ENCODE assay signal across 19 cellular contexts in the genomic region with DNA sequence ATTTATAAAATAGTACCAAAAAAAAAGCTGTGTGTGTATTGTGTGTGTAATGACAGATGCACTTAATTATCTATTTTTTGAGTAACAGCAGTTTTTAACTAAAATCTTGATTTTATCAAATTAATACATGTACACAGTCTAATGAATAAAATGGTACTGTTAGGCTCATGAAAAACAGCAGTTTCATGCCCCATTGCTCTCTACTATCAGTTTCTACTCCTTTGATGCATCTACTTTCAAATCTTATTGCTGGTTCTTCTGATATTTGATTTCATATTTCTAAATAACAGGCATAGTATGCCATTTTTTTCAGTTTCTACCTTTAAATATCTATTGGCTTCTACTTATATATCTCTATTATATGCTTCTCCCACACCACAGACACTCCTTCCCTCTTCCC.
DNase-seq lines count a peak whose midpoint lies in the region; ATAC-seq, FAIRE-seq and TF ChIP-seq lines count a peak whose summit lies in the region.
"Had no signal": no experiment of that assay in that cellular context is flagged by ENCODE, and none has a peak within 500 bp of the region (broad histone marks: within the 10 kb centered on the region; RNA-seq: fewer than 3 reads in every experiment).

No MANE protein-coding gene starts in this region.

- H3K4me2 ChIP-seq in GM12878 (ENCODE audit: control insufficient read depth, insufficient read depth): no peak overlapping the region

- TF ChIP-seq POLR2A in GM12878 (IDR thresholded peaks at IDR 0.05; ENCODE audit: low read depth, low read length): no peak
- no peak for TF ChIP-seq POLR2A in lower leg skin (IDR thresholded peaks at IDR 0.05)

- no peak overlapping the region for H3K9ac ChIP-seq in GM12878 (ENCODE audit: control insufficient read depth, insufficient read depth, low read length)

- H4K20me1 ChIP-seq in GM12878 (ENCODE audit: control insufficient read depth, insufficient read depth): no peaks in the 10 kb centered on the region

- H3K27me3 ChIP-seq in GM12878 (replicated peaks in 1 of 2; ENCODE audit: control insufficient read depth in 2 of 2, insufficient read depth in 2 of 2, low read length in 1 of 2): no peaks in the 10 kb centered on the region
- H3K27me3 ChIP-seq: adrenal gland, heart left ventricle had no signal

- ATAC-seq in GM19023 (IDR thresholded peaks at IDR 0.05; ENCODE audit: unreplicated experiment) (peak; percentile 64), GM21526 (IDR thresholded peaks at IDR 0.05; ENCODE audit: low FRiP score, unreplicated experiment) (peak; percentile 74), HG03060 (IDR thresholded peaks at IDR 0.05; ENCODE audit: low read depth, unreplicated experiment) (peak; percentile 43), GM12878 (peak; percentile 96)
- ATAC-seq: activated CD8-positive, alpha-beta T cell treated with anti-CD3 and anti-CD28 coated beads, Interleukin-2, amount 10 ng/mL, durations not matched to agents 7 days and 5 days; heart left ventricle had no signal

- BruUV-seq in GM12878 (replicated peaks; lab: Mats Ljungman, UMichigan): no TSS peak

- SMC1A ChIA-PET in GM12878 (lab: Charles Lee; ENCODE audit: uncharacterized antibody, unreplicated experiment): no interaction called here

- no peaks in the 10 kb centered on the region for H3K9me3 ChIP-seq in GM12878 (replicated peaks; ENCODE audit: control insufficient read depth, insufficient read depth, low read length)
- H3K9me3 ChIP-seq: adrenal gland, HAP-1 had no signal

- H3K27ac ChIP-seq in GM12878 (ENCODE audit: control insufficient read depth, insufficient read depth): no peak overlapping the region
- H3K27ac ChIP-seq: adrenal gland, heart left ventricle, VCaP had no signal

- no peak for TF ChIP-seq RAD21 in GM12878 (IDR thresholded peaks at IDR 0.05; ENCODE audit: insufficient read depth, low read depth, low read length)

- DNase-seq in GM12878 (ENCODE audit: low read depth, low spot score) (no peak), lower leg skin (ENCODE audit: low spot score in 2 of 2) (no peak), DMS79 (lab: John Stamatoyannopoulos, UW) (no peak)
- DNase-seq in stimulated activated naive CD4-positive, alpha-beta T cell treated with Interleukin-2 at 50 U/mL for 16 hours (lab: John Stamatoyannopoulos, UW): no peak
- DNase-seq: activated CD8-positive, alpha-beta T cell treated with anti-CD3 and anti-CD28 coated beads, Interleukin-2, amount 10 ng/mL, durations not matched to agents 7 days and 5 days; adrenal gland; caudate nucleus; GF-D8; heart left ventricle; islet precursor cell; midbrain; NCI-H2029; NCI-H526 treated with DMSO at 0.1 percent for 48 hours; substantia nigra had no signal

- TF ChIP-seq EP300 in GM12878 (IDR thresholded peaks at IDR 0.05; ENCODE audit: borderline replicate concordance in 1 of 2, control insufficient read depth in 1 of 2, low read depth in 2 of 2, low read length in 2 of 2): no peak

- POLR2A ChIA-PET in GM12878 (lab: Charles Lee): interaction anchor here (0.6 kb wide), 1 partner anchor 47 kb away, joined by 6 read pairs; no protein-coding TSS in a partner anchor

- no peaks in the 10 kb centered on the region for H3K36me3 ChIP-seq in GM12878 (ENCODE audit: control insufficient read depth in 2 of 2, insufficient read depth in 2 of 2, low read length in 1 of 2)
- H3K36me3 ChIP-seq: adrenal gland, HAP-1 had no signal

- in situ Hi-C loops in GM12878 (cut with MboI): no loop called here

- RAD21 ChIA-PET in GM12878 (lab: Charles Lee; ENCODE audit: unreplicated experiment): interaction anchor here (0.6 kb wide), 1 partner anchor 28 kb away, joined by 3 read pairs; no protein-coding TSS in a partner anchor

- no peak overlapping the region for H3K4me3 ChIP-seq in GM12878
- H3K4me3 ChIP-seq in lower leg skin (ENCODE audit: low read depth, poor library complexity, severe bottlenecking): no peak overlapping the region
- H3K4me3 ChIP-seq: adrenal gland, HAP-1, heart left ventricle had no signal

- CTCF ChIA-PET in GM12878 (lab: Yijun Ruan, JAX): no interaction called here

- no peak for FAIRE-seq in GM12878 (lab: Jason Lieb, UNC)

- H3K4me1 ChIP-seq in GM12878 (ENCODE audit: control insufficient read depth, insufficient read depth, low read length): peaks cover 4% of the 10 kb centered on the region
- H3K4me1 ChIP-seq: adrenal gland, HAP-1, heart left ventricle had no signal

- no peak overlapping the region for H2AFZ ChIP-seq in GM12878 (ENCODE audit: control insufficient read depth, low read depth, low read length)

- H3K79me2 ChIP-seq in GM12878 (ENCODE audit: control insufficient read depth, insufficient read depth, low read length): no peaks in the 10 kb centered on the region

- intact Hi-C loops in GM12878 (cut with micrococcal nuclease; ENCODE audit: unreplicated experiment): no loop called here
- intact Hi-C loops in lower leg skin (cut with DNase I; ENCODE audit: low total_unique reads): no loop called here

- TF ChIP-seq CTCF in GM12878 (IDR thresholded peaks at IDR 0.05 in 2 of 3, conservative IDR thresholded peaks at IDR 0.05 in 1 of 3; ENCODE audit: control insufficient read depth in 2 of 3, extremely low read depth in 1 of 3, insufficient read depth in 1 of 3, low read depth in 3 of 3, low read length in 3 of 3) (no peak), lower leg skin (IDR thresholded peaks at IDR 0.05) (no peak)

TF ChIP-seq in GM12878, 131 proteins besides CTCF, POLR2A, EP300 and RAD21:
- TF ChIP-seq, protein P1, sequence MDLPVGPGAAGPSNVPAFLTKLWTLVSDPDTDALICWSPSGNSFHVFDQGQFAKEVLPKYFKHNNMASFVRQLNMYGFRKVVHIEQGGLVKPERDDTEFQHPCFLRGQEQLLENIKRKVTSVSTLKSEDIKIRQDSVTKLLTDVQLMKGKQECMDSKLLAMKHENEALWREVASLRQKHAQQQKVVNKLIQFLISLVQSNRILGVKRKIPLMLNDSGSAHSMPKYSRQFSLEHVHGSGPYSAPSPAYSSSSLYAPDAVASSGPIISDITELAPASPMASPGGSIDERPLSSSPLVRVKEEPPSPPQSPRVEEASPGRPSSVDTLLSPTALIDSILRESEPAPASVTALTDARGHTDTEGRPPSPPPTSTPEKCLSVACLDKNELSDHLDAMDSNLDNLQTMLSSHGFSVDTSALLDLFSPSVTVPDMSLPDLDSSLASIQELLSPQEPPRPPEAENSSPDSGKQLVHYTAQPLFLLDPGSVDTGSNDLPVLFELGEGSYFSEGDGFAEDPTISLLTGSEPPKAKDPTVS (IDR thresholded peaks at IDR 0.05; ENCODE audit: low read depth, low read length): no peak
- TF ChIP-seq, protein P2, sequence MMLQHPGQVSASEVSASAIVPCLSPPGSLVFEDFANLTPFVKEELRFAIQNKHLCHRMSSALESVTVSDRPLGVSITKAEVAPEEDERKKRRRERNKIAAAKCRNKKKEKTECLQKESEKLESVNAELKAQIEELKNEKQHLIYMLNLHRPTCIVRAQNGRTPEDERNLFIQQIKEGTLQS (IDR thresholded peaks at IDR 0.05; ENCODE audit: borderline replicate concordance, extremely low read depth, low read depth, low read length): no peak
- TF ChIP-seq HDAC2 (IDR thresholded peaks at IDR 0.05) (no peak), SIX5 (IDR thresholded peaks at IDR 0.05; ENCODE audit: low read depth, low read length, severe bottlenecking) (no peak), SPI1 (IDR thresholded peaks at IDR 0.05; ENCODE audit: borderline replicate concordance, insufficient read depth, low read depth, low read length) (no peak), FOS (IDR thresholded peaks at IDR 0.05; ENCODE audit: borderline replicate concordance, extremely low read depth, insufficient read length) (no peak), ZSCAN29 (IDR thresholded peaks at IDR 0.05) (no peak), HDAC6 (IDR thresholded peaks at IDR 0.05; ENCODE audit: unreplicated experiment) (no peak)
- TF ChIP-seq, protein P3, sequence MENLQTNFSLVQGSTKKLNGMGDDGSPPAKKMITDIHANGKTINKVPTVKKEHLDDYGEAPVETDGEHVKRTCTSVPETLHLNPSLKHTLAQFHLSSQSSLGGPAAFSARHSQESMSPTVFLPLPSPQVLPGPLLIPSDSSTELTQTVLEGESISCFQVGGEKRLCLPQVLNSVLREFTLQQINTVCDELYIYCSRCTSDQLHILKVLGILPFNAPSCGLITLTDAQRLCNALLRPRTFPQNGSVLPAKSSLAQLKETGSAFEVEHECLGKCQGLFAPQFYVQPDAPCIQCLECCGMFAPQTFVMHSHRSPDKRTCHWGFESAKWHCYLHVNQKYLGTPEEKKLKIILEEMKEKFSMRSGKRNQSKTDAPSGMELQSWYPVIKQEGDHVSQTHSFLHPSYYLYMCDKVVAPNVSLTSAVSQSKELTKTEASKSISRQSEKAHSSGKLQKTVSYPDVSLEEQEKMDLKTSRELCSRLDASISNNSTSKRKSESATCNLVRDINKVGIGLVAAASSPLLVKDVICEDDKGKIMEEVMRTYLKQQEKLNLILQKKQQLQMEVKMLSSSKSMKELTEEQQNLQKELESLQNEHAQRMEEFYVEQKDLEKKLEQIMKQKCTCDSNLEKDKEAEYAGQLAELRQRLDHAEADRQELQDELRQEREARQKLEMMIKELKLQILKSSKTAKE (IDR thresholded peaks at IDR 0.05; ENCODE audit: low read depth, poor library complexity, severe bottlenecking): no peak

Comparison
In these comparisons a context has a peak if more than half of its experiments do, and no peak if none do; other contexts are left out.
1. ATAC-seq: peak in every context shown above with its lines; median percentile 96 in GM12878; 74 in GM21526; 64 in GM19023; 43 in HG03060.